ENCODE assay signal across 8 cellular contexts in genomic region chrX:46588263-46588662, GRCh38. TPM values are rescaled to one million over a fixed set of nuclear protein-coding genes. Genes with fewer than 3 reads are reported as not detected.
DNase-seq lines count a peak whose midpoint lies in the region; ATAC-seq and TF ChIP-seq lines count a peak whose summit lies in the region.

No MANE protein-coding gene starts in this region.

- ATAC-seq in GM23338 = peak; percentile 82
- ATAC-seq in GM18498 (IDR thresholded peaks at IDR 0.05; ENCODE audit: unreplicated experiment) = no peak
- ATAC-seq in GM21515 (IDR thresholded peaks at IDR 0.05; ENCODE audit: unreplicated experiment) = no peak
- no peak for ATAC-seq in GM18909 (IDR thresholded peaks at IDR 0.05; ENCODE audit: poor library complexity, unreplicated experiment)

- H3K9me3 ChIP-seq in esophagus squamous epithelium (no peaks in the 10 kb centered on the region), smooth muscle cell (replicated peaks; ENCODE audit: low read depth) (no peaks in the 10 kb centered on the region)

- H3K4me1 ChIP-seq in GM23338 (ENCODE audit: insufficient read depth) (peaks cover 36% of the 10 kb centered on the region), esophagus squamous epithelium (peaks cover 0 to 61% (median 19%) of the 10 kb centered on the region in 3 donors), smooth muscle cell (ENCODE audit: low read depth) (peaks cover 6% of the 10 kb centered on the region)

- TF ChIP-seq CTCF in GM23338 (conservative IDR thresholded peaks at IDR 0.05; ENCODE audit: low read depth in 2 of 2) (no peak), esophagus squamous epithelium (IDR thresholded peaks at IDR 0.05) (no peak), smooth muscle cell (IDR thresholded peaks at IDR 0.05; ENCODE audit: borderline replicate concordance, insufficient read depth, poor library complexity, severe bottlenecking) (no peak)

- peaks cover 63% of the 10 kb centered on the region for H3K79me2 ChIP-seq in GM23338 (replicated peaks; ENCODE audit: insufficient read depth)
- no peaks in the 10 kb centered on the region for H3K79me2 ChIP-seq in smooth muscle cell (ENCODE audit: low read depth)

- H3K9me3 Mint-ChIP-seq in GM23338 = no peaks in the 10 kb centered on the region

- DNase-seq in GM23338 (ENCODE audit: low spot score) (peak; percentile 68), esophagus squamous epithelium (lab: John Stamatoyannopoulos, UW) (no peak), smooth muscle cell (lab: John Stamatoyannopoulos, UW; ENCODE audit: unreplicated experiment) (no peak), kidney glomerular epithelial cell (lab: John Stamatoyannopoulos, UW) (no peak)
- DNase-seq in activated CD4-positive, alpha-beta T cell treated with anti-CD3 and anti-CD28 coated beads for 48 hours = peak; percentile 57

- peak overlapping the region; percentile 72 for H3K27ac ChIP-seq in GM23338 (ENCODE audit: low read depth)
- H3K27ac ChIP-seq in esophagus squamous epithelium = peak overlapping the region in 3 of 4 donors; percentile 1 to 75 (median 71)
- peak overlapping the region; percentile 26 for H3K27ac ChIP-seq in smooth muscle cell (ENCODE audit: low read depth)

- H3F3A ChIP-seq in GM23338 (replicated peaks; ENCODE audit: low read depth) (no peaks in the 10 kb centered on the region), smooth muscle cell (ENCODE audit: low read depth) (no peaks in the 10 kb centered on the region)

- peaks cover 3% of the 10 kb centered on the region for H3K27me3 Mint-ChIP-seq in GM23338 (ENCODE audit: insufficient read depth, low read depth, poor library complexity)

- H3K4me1 Mint-ChIP-seq in GM23338 = peaks cover 43% of the 10 kb centered on the region

- no peaks in the 10 kb centered on the region for H4K20me1 ChIP-seq in GM23338 (replicated peaks; ENCODE audit: insufficient read depth)
- H4K20me1 ChIP-seq in smooth muscle cell (ENCODE audit: low read depth) = no peaks in the 10 kb centered on the region

- no peak overlapping the region for H3K9ac ChIP-seq in smooth muscle cell (ENCODE audit: low read depth)

- H3K9me2 ChIP-seq in GM23338 (ENCODE audit: insufficient read depth) = no peaks in the 10 kb centered on the region

- TF ChIP-seq POLR2A in esophagus squamous epithelium (IDR thresholded peaks at IDR 0.05) = no peak

- peaks cover 3% of the 10 kb centered on the region; the same call in 2 of the 3 replicates for H3K36me3 Mint-ChIP-seq in GM23338 (ENCODE audit: low read depth)

- 33 to 41% methylated on average over 1 to 4 of the region's 4 CpGs for WGBS in esophagus squamous epithelium, 2 donors
- 36% methylated on average over 4 of the region's 4 CpGs for WGBS in smooth muscle cell (ENCODE audit: low lambda C conversion rate)

- H3K4me2 ChIP-seq in GM23338 (peak overlapping the region; percentile 64), smooth muscle cell (peak overlapping the region; percentile 13)

- H3K27me3 ChIP-seq in GM23338 (ENCODE audit: insufficient read depth) (no peaks in the 10 kb centered on the region), esophagus squamous epithelium (no peaks in the 10 kb centered on the region), smooth muscle cell (ENCODE audit: low read depth) (no peaks in the 10 kb centered on the region)

- H3K27ac Mint-ChIP-seq in GM23338 = no peak overlapping the region

- H3K4me3 ChIP-seq in GM23338 = peak overlapping the region; percentile 39
- H3K4me3 ChIP-seq in esophagus squamous epithelium = peak overlapping the region in 1 of 4 donors; percentile 15
- no peak overlapping the region for H3K4me3 ChIP-seq in smooth muscle cell

- H3K36me3 ChIP-seq in GM23338 (ENCODE audit: insufficient read depth) = no peaks in the 10 kb centered on the region
- H3K36me3 ChIP-seq in esophagus squamous epithelium = no peaks in the 10 kb centered on the region
- H3K36me3 ChIP-seq in smooth muscle cell (ENCODE audit: low read depth) = no peaks in the 10 kb centered on the region

- H2AFZ ChIP-seq in GM23338 = no peak overlapping the region
- no peak overlapping the region for H2AFZ ChIP-seq in smooth muscle cell (ENCODE audit: low read depth)

- intact Hi-C loops in esophagus squamous epithelium (cut with DNase I) = no loop called here

- peak overlapping the region; percentile 50 for H3K4me3 Mint-ChIP-seq in GM23338

TF ChIP-seq in GM23338, 12 proteins besides CTCF, POLR2A, EP300 and RAD21:
- no peak for TF ChIP-seq REST (IDR thresholded peaks at IDR 0.05; ENCODE audit: unreplicated experiment)
- TF ChIP-seq NANOG (IDR thresholded peaks at IDR 0.05; ENCODE audit: borderline replicate concordance) = peak; percentile 41; the same call in 1 of the 2 replicates
- TF ChIP-seq ZNF331 (CRISPR knock-in tag; IDR thresholded peaks at IDR 0.05; ENCODE audit: low read depth) = no peak
TF ChIP-seq in GM23338: peak in this region for 1.

RNA-seq across cellular contexts. Expression of gene CHST7, which starts 14.7 kb away (rescaled TPM):
- 23.9 and 27.2 TPM in 2 replicates for total RNA-seq in GM23338 (2014; rRNA removed; shearing (Covaris generic))
- polyA plus RNA-seq in GM23338 (2016; fragmentation: Nextera tagmentation; extraction: Ambion mirVana) = 7.6 and 8.7 TPM in 2 replicates
- 10 to 100 TPM in 1 of 4 donors, 1 to 10 TPM in 3; 1.2 to 11.8 (median 3.9) TPM for total RNA-seq in esophagus squamous epithelium
- total RNA-seq in smooth muscle cell = 3.5 and 9.3 TPM in 2 replicates
- 3.6 and 7.0 TPM in 2 replicates for polyA plus RNA-seq in smooth muscle cell

RNA-seq across cellular contexts. Expression of gene ZNF674, which starts 43.0 kb away (rescaled TPM):
- 5.5 and 5.8 TPM in 2 replicates for total RNA-seq in GM23338 (2014; rRNA removed; shearing (Covaris generic))
- polyA plus RNA-seq in GM23338 (2016; fragmentation: Nextera tagmentation; extraction: Ambion mirVana) (2.6 and 3.0 TPM in 2 replicates), smooth muscle cell (1.7 and 2.3 TPM in 2 replicates)
- total RNA-seq in esophagus squamous epithelium (1 to 10 TPM; 1.5 to 2.8 (median 2.4) TPM), smooth muscle cell (3.5 and 4.0 TPM in 2 replicates)

Comparison
In these comparisons a context has a peak if more than half of its experiments do, and no peak if none do; other contexts are left out.
1. DNase-seq: peak in GM23338 (single experiment) and activated CD4-positive, alpha-beta T cell treated with anti-CD3 and anti-CD28 coated beads for 48 hours (single experiment); none in esophagus squamous epithelium (single experiment), smooth muscle cell (single experiment) and kidney glomerular epithelial cell (single experiment).
2. Peak in every context shown above with its lines, with median percentiles within 50 percentile points of each other: H3K27ac ChIP-seq.